Comparison of ENCODE assay signal across 43 cellular contexts in genomic region chr11:44043157-44043556, GRCh38. TPM values are rescaled to one million over a fixed set of nuclear protein-coding genes. Genes with fewer than 3 reads are reported as not detected.
"Had no signal": no experiment of that assay in that cellular context is flagged by ENCODE, and none has a peak within 500 bp of the region (broad histone marks: within the 10 kb centered on the region; RNA-seq: fewer than 3 reads in every experiment).

No MANE protein-coding gene starts in this region.

- H3K9me3 Mint-ChIP-seq: activated naive CD4-positive, alpha-beta T cell treated with anti-CD3 and anti-CD28 coated beads, Interleukin-2, amount 10 ng/mL, durations not matched to agents 7 days and 5 days; activated naive CD8-positive, alpha-beta T cell treated with anti-CD3 and anti-CD28 coated beads, Interleukin-2, amount 50 U/mL, for 24 hours had no signal

- H3K27ac Mint-ChIP-seq: activated naive CD4-positive, alpha-beta T cell treated with anti-CD3 and anti-CD28 coated beads for 36 hours; activated naive CD4-positive, alpha-beta T cell treated with anti-CD3 and anti-CD28 coated beads, Interleukin-2, amount 10 ng/mL, durations not matched to agents 7 days and 5 days; activated naive CD4-positive, alpha-beta T cell treated with anti-CD3 and anti-CD28 coated beads, Interleukin-2, amount 50 U/mL, for 24 hours; activated naive CD4-positive, alpha-beta T cell treated with anti-CD3 and anti-CD28 coated beads, Interleukin-2, amount 50 U/mL, for 72 hours; activated naive CD8-positive, alpha-beta T cell; activated naive CD8-positive, alpha-beta T cell treated with anti-CD3 and anti-CD28 coated beads for 36 hours; activated naive CD8-positive, alpha-beta T cell treated with anti-CD3 and anti-CD28 coated beads, Interleukin-2, amount 10 ng/mL, durations not matched to agents 7 days and 5 days; activated naive CD8-positive, alpha-beta T cell treated with anti-CD3 and anti-CD28 coated beads, Interleukin-2, amount 50 U/mL, for 24 hours; activated T-cell treated with anti-CD3 and anti-CD28 coated beads, Interleukin-2, amount 50 U/mL, for 24 hours; activated T-cell treated with anti-CD3 and anti-CD28 coated beads, Interleukin-2, amount 50 U/mL, for 72 hours; activated T-helper 1 cell treated with anti-CD3 and anti-CD28 coated beads, Interleukin-12 subunit alpha, Interleukin-12 subunit beta, Interleukin-2, Interleukin-4 antibody, amounts not matched to agents 30 ng/mL and 10 ng/mL and 1 ng/mL, durations not matched to agents 14 hours and 24 hours and 36 hours; activated T-helper 17 cell treated with anti-CD3 and anti-CD28 coated beads, Interleukin-2, amount 50 U/mL, for 72 hours; activated T-helper 2 cell treated with anti-CD3 and anti-CD28 coated beads, Interferon-gamma antibody, Interleukin-2, Interleukin-4, amounts not matched to agents 10 μg/mL and 5 μg/mL and 100 μg/mL, durations not matched to agents 14 hours and 24 hours and 36 hours; brain had no signal

- FAIRE-seq: bronchial epithelial cell had no signal

- H3K4me1 ChIP-seq: adrenal gland, ascending aorta, body of pancreas, breast epithelium had no signal

- H3K36me3 ChIP-seq: adrenal gland, ascending aorta, brain microvascular endothelial cell, breast epithelium, cardiac muscle cell had no signal

- H3K9me3 ChIP-seq: adrenal gland, ascending aorta, body of pancreas had no signal

- H3K4me3 ChIP-seq: adrenal gland, ascending aorta, body of pancreas, breast epithelium, cardiac muscle cell had no signal

- H3K27me3 Mint-ChIP-seq: activated T-cell treated with anti-CD3 and anti-CD28 coated beads, Interleukin-2, amount 50 U/mL, for 24 hours had no signal

- H3K27ac ChIP-seq: adrenal gland, ascending aorta, body of pancreas, brain microvascular endothelial cell, breast epithelium, cardiac muscle cell had no signal

- H3K4me3 Mint-ChIP-seq: activated naive CD4-positive, alpha-beta T cell treated with anti-CD3 and anti-CD28 coated beads for 36 hours; activated naive CD4-positive, alpha-beta T cell treated with anti-CD3 and anti-CD28 coated beads, Interleukin-2, amount 10 ng/mL, durations not matched to agents 7 days and 5 days; activated naive CD4-positive, alpha-beta T cell treated with anti-CD3 and anti-CD28 coated beads, Interleukin-2, amount 50 U/mL, for 24 hours; activated naive CD8-positive, alpha-beta T cell; activated naive CD8-positive, alpha-beta T cell treated with anti-CD3 and anti-CD28 coated beads for 36 hours; activated naive CD8-positive, alpha-beta T cell treated with anti-CD3 and anti-CD28 coated beads, Interleukin-2, amount 10 ng/mL, durations not matched to agents 7 days and 5 days; activated naive CD8-positive, alpha-beta T cell treated with anti-CD3 and anti-CD28 coated beads, Interleukin-2, amount 50 U/mL, for 24 hours; activated T-cell treated with anti-CD3 and anti-CD28 coated beads, Interleukin-2, amount 50 U/mL, for 24 hours; activated T-cell treated with anti-CD3 and anti-CD28 coated beads, Interleukin-2, amount 50 U/mL, for 4 hours; activated T-cell treated with anti-CD3 and anti-CD28 coated beads, Interleukin-2, amount 50 U/mL, for 72 hours; activated T-helper 1 cell treated with anti-CD3 and anti-CD28 coated beads, Interleukin-12 subunit alpha, Interleukin-12 subunit beta, Interleukin-2, Interleukin-4 antibody, amounts not matched to agents 30 ng/mL and 10 ng/mL and 1 ng/mL, durations not matched to agents 14 hours and 24 hours and 36 hours; activated T-helper 17 cell treated with anti-CD3 and anti-CD28 coated beads, Interleukin-2, amount 50 U/mL, for 72 hours; brain; central memory CD8-positive, alpha-beta T cell had no signal

- H3K4me1 Mint-ChIP-seq: activated naive CD4-positive, alpha-beta T cell treated with anti-CD3 and anti-CD28 coated beads, Interleukin-2, amount 10 ng/mL, durations not matched to agents 7 days and 5 days; activated naive CD4-positive, alpha-beta T cell treated with anti-CD3 and anti-CD28 coated beads, Interleukin-2, amount 50 U/mL, for 24 hours; activated naive CD8-positive, alpha-beta T cell treated with anti-CD3 and anti-CD28 coated beads for 36 hours; activated naive CD8-positive, alpha-beta T cell treated with anti-CD3 and anti-CD28 coated beads, Interleukin-2, amount 10 ng/mL, durations not matched to agents 7 days and 5 days; activated naive CD8-positive, alpha-beta T cell treated with anti-CD3 and anti-CD28 coated beads, Interleukin-2, amount 50 U/mL, for 24 hours; activated T-helper 17 cell treated with anti-CD3 and anti-CD28 coated beads, Interleukin-2, amount 50 U/mL, for 72 hours; brain; central memory CD8-positive, alpha-beta T cell had no signal

- DNase-seq: activated effector memory CD4-positive, alpha-beta T cell treated with anti-CD3 and anti-CD28 coated beads, Interleukin-2, amount 50 U/mL, for 16 hours; activated effector memory CD4-positive, alpha-beta T cell treated with Interleukin-2 at 50 U/mL for 16 hours; activated gamma-delta T cell; activated gamma-delta T cell treated with Interleukin-2 at 50 U/mL for 16 hours; activated naive CD4-positive, alpha-beta T cell; activated naive CD4-positive, alpha-beta T cell treated with anti-CD3 and anti-CD28 coated beads for 36 hours; activated naive CD4-positive, alpha-beta T cell treated with anti-CD3 and anti-CD28 coated beads, Interleukin-2, amount 10 ng/mL, durations not matched to agents 7 days and 5 days; activated naive CD4-positive, alpha-beta T cell treated with anti-CD3 and anti-CD28 coated beads, Interleukin-2, amount 50 U/mL, for 16 hours; activated naive CD4-positive, alpha-beta T cell treated with Interleukin-2 at 50 U/mL for 16 hours; activated naive CD8-positive, alpha-beta T cell treated with anti-CD3 and anti-CD28 coated beads for 36 hours; activated naive CD8-positive, alpha-beta T cell treated with anti-CD3 and anti-CD28 coated beads, Interleukin-2, amount 10 ng/mL, durations not matched to agents 7 days and 5 days; activated naive CD8-positive, alpha-beta T cell treated with anti-CD3 and anti-CD28 coated beads, Interleukin-2, amount 50 U/mL, for 24 hours; activated T-cell treated with anti-CD3 and anti-CD28 coated beads, Interleukin-2, amount 50 U/mL, for 1 hour; activated T-cell treated with anti-CD3 and anti-CD28 coated beads, Interleukin-2, amount 50 U/mL, for 24 hours; activated T-cell treated with anti-CD3 and anti-CD28 coated beads, Interleukin-2, amount 50 U/mL, for 4 hours; activated T-cell treated with anti-CD3 and anti-CD28 coated beads, Interleukin-2, amount 50 U/mL, for 48 hours; activated T-cell treated with anti-CD3 and anti-CD28 coated beads, Interleukin-2, amount 50 U/mL, for 72 hours; adrenal gland; amniotic stem cell; amygdala; anterior cingulate cortex; aorta; body of pancreas; brain microvascular endothelial cell; caudate nucleus; central memory CD4-positive, alpha-beta T cell; cerebellar nuclear complex had no signal

- H3K36me3 Mint-ChIP-seq: activated naive CD4-positive, alpha-beta T cell treated with anti-CD3 and anti-CD28 coated beads, Interleukin-2, amount 10 ng/mL, durations not matched to agents 7 days and 5 days; activated naive CD4-positive, alpha-beta T cell treated with anti-CD3 and anti-CD28 coated beads, Interleukin-2, amount 50 U/mL, for 72 hours; activated naive CD8-positive, alpha-beta T cell treated with anti-CD3 and anti-CD28 coated beads for 36 hours; activated naive CD8-positive, alpha-beta T cell treated with anti-CD3 and anti-CD28 coated beads, Interleukin-2, amount 10 ng/mL, durations not matched to agents 7 days and 5 days; brain had no signal

- H3K27me3 ChIP-seq: adrenal gland, ascending aorta, body of pancreas, brain microvascular endothelial cell, breast epithelium had no signal

- ATAC-seq: activated naive CD4-positive, alpha-beta T cell treated with anti-CD3 and anti-CD28 coated beads, Interleukin-2, amount 50 U/mL, for 72 hours; activated naive CD8-positive, alpha-beta T cell treated with anti-CD3 and anti-CD28 coated beads, Interleukin-2, amount 50 U/mL, for 24 hours; activated T-cell treated with anti-CD3 and anti-CD28 coated beads, Interleukin-2, amount 50 U/mL, for 4 hours; activated T-cell treated with anti-CD3 and anti-CD28 coated beads, Interleukin-2, amount 50 U/mL, for 72 hours; activated T-helper 17 cell treated with anti-CD3 and anti-CD28 coated beads, Interleukin-2, amount 50 U/mL, for 72 hours; body of pancreas had no signal

RNA-seq across cellular contexts. Expression of gene ACCSL, which starts 4.6 kb away (rescaled TPM):
- total RNA-seq: activated naive CD4-positive, alpha-beta T cell treated with anti-CD3 and anti-CD28 coated beads for 36 hours; activated naive CD8-positive, alpha-beta T cell treated with anti-CD3 and anti-CD28 coated beads for 36 hours; activated naive CD8-positive, alpha-beta T cell treated with anti-CD3 and anti-CD28 coated beads, Interleukin-2, amount 10 ng/mL, durations not matched to agents 7 days and 5 days; activated T-cell treated with anti-CD3 and anti-CD28 coated beads, Interleukin-2, amount 50 U/mL, for 4 hours; activated T-helper 1 cell treated with anti-CD3 and anti-CD28 coated beads, Interleukin-12 subunit alpha, Interleukin-12 subunit beta, Interleukin-2, Interleukin-4 antibody, amounts not matched to agents 30 ng/mL and 10 ng/mL and 1 ng/mL, durations not matched to agents 14 hours and 24 hours and 36 hours; activated T-helper 17 cell treated with anti-CD3 and anti-CD28 coated beads, Interleukin-2, amount 50 U/mL, for 72 hours; activated T-helper 2 cell treated with anti-CD3 and anti-CD28 coated beads, Interferon-gamma antibody, Interleukin-2, Interleukin-4, amounts not matched to agents 10 μg/mL and 5 μg/mL and 100 μg/mL, durations not matched to agents 14 hours and 24 hours and 36 hours; adrenal gland; aorta; ascending aorta; body of pancreas; breast epithelium; bronchial epithelial cell; cardiac muscle cell; cardiac septum; cerebellum; chondrocyte had no signal
- polyA plus RNA-seq: adipose tissue, adrenal gland, aorta, cardiac muscle cell had no signal
